Comparison of ENCODE assay signal across 1 cellular context in the genomic region with DNA sequence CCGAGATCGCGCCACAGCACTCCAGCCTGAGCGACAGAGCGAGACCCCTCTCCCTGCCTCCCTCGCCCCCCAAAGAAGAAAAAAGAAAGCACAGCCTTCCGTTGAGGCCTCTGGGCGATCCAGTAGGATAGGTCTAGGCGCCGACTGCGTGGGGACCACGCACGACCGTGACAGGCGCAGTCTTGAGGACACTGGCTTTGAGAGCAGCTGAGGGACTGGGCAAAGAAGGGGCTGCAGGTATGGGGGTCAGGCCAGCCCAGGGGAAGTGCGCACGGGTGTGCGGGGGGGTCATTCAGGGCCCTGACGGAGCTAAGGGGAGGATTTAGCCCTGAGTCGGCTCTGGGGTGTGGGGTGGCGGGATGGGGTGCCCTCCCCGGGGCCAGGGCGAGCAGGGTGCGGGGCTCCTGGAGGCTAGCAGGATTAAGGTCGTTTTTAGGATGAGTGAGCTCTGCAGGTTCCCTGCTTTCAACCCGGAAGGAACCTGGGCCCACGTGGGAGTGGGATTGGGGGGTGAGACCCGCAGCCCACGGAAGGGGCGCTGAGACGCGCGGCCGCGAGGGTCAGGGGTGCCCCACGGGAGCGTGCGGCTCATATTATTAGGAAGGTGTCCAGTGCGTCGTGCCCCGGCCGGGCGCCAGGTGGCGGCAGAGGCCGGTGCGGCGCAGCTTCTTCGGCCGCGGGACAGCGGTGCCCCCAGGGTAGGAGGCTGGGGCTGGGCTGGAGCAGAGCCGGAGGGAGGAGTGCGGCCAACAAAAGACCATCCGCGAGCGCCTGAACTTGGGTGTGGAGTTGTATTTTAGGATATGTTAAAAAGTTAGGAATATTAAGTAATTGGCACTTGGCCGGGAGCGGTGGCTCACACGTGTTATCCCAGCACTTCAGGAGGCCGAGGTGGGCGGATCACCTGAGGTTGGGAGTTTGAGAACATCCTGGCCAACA.
TF ChIP-seq lines count a peak whose summit lies in the region.

No MANE protein-coding gene starts in this region.

TF ChIP-seq in GM23338, 12 proteins besides CTCF, POLR2A, EP300 and RAD21 (continued from another document):
- TF ChIP-seq REST (IDR thresholded peaks at IDR 0.05; ENCODE audit: unreplicated experiment): no peak
- no peak for TF ChIP-seq EZH2phosphoT487 (IDR thresholded peaks at IDR 0.05; ENCODE audit: unreplicated experiment)
- no peak for TF ChIP-seq EZH2 (IDR thresholded peaks at IDR 0.05; ENCODE audit: low read depth, unreplicated experiment)
- TF ChIP-seq NANOG (IDR thresholded peaks at IDR 0.05; ENCODE audit: borderline replicate concordance): no peak
- no peak for TF ChIP-seq JUNB (IDR thresholded peaks at IDR 0.05; ENCODE audit: unreplicated experiment)
